1 cellular context compared by ENCODE assay signal in the genomic region with DNA sequence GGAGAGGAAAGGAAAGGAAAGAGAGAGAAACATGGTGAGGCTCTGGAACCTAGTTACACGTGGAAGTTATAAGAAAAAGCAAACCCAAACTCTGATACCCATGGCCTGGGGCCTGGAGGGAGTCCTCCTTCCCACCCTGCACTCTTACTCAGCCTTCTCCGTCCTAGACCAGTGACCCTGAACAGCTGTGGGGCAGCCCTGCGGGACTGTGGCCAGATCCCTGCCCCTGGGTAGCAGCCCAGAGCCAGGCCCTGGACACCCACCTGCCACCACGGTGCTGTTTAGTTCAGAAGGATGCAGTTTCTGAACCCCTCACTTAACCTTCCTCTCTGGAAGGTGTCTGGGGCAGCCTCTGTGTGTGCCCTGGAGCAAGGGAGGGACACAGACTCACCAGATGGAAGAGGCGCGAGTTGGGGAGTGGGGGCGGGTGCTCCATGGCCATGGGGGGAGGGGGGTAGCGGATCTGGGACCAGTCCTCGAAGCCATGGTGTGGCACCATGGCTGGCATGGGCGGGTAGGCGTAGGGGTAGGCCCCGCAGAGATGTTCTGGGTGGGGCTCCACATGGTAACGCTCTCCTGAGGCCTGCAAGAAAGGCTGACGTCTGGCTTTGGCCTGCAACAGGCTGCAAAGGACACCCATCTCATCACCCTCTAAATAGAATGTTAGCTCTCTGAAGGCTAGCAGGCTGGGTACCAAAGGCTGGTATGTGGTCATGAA.
TF ChIP-seq lines count a peak whose summit lies in the region.

No MANE protein-coding gene starts in this region.

TF ChIP-seq in HepG2, 621 proteins besides CTCF, POLR2A, EP300 and RAD21:
- TF ChIP-seq HNRNPK (IDR thresholded peaks at IDR 0.05; ENCODE audit: low read depth, low read length, poor library complexity, severe bottlenecking) (peak; percentile 25), REST (IDR thresholded peaks at IDR 0.05; ENCODE audit: borderline replicate concordance in 1 of 2, low read depth in 1 of 2, low read length in 2 of 2) (no peak)
